ENCODE assay signal across 20 cellular contexts in the genomic region with DNA sequence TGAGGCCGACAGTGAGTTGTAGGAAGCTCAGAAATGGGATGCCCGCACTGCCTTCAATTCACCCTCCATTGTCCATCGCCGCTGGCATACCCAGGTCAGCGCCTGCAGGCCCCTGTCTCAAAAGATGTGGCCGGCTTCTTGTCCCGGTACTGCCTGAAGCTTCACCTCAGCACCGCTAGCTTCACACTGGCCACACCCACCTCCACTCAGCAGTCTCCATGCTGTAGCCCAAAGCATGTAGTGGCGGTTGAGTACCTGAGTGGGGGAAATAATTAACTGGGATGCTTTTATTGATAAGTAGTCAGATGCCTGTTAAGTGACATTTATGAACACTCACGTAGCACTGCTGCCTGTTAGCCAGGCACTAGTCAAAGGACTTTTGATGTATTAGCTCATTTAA.
"Had no signal": no experiment of that assay in that cellular context is flagged by ENCODE, and none has a peak within 500 bp of the region (broad histone marks: within the 10 kb centered on the region; RNA-seq: fewer than 3 reads in every experiment).

No MANE protein-coding gene starts in this region.

- H3K27me3 ChIP-seq: foreskin keratinocyte, hepatocyte, neutrophil, ovary, tibial artery, upper lobe of left lung, vagina had no signal

- H3K36me3 ChIP-seq: neutrophil, ovary, tibial artery, upper lobe of left lung, vagina had no signal

- DNase-seq: effector CD4-positive, alpha-beta T cell; endodermal cell; erythroblast; foreskin keratinocyte; left colon; mucosa of descending colon; naive thymus-derived CD8-positive, alpha-beta T cell; ovary; right cardiac atrium; stimulated activated CD4-positive, alpha-beta T cell treated with anti-CD3 and anti-CD28 coated beads, Interleukin-4, amount 100 ng/mL, for 1 hour; stimulated activated CD8-positive, alpha-beta memory T cell treated with anti-CD3 and anti-CD28 coated beads, Interleukin-4, amount 100 ng/mL, for 48 hours; upper lobe of left lung had no signal

- H3K27ac ChIP-seq: coronary artery, foreskin keratinocyte, hepatocyte, neutrophil, ovary, tibial artery, upper lobe of left lung, vagina had no signal

- H3K9me3 ChIP-seq: mucosa of descending colon, neutrophil, ovary, tibial artery, upper lobe of left lung, vagina had no signal

- H2AFZ ChIP-seq: hepatocyte had no signal

- H3K4me3 ChIP-seq: coronary artery, hepatocyte, mucosa of descending colon, ovary, tibial artery, upper lobe of left lung, vagina had no signal

- H3K4me1 Mint-ChIP-seq: endodermal cell had no signal

- H3K4me2 ChIP-seq: hepatocyte had no signal

- H3K4me1 ChIP-seq: foreskin keratinocyte, tibial artery, upper lobe of left lung, vagina had no signal

- H3K27me3 Mint-ChIP-seq: naive thymus-derived CD8-positive, alpha-beta T cell; progenitor cell of endocrine pancreas; stimulated activated memory B cell treated with anti-CD40 and anti-IgM and Interleukin-4, amounts not matched to agents 10 μg/mL and 1 μg/mL and 100 μg/mL, for 72 hours; stimulated activated naive CD8-positive, alpha-beta T cell treated with anti-CD3 and anti-CD28 coated beads, Interleukin-15, Interleukin-2, amounts not matched to agents 100 ng/mL and 50 ng/mL, for 24 hours had no signal

- H3K4me3 Mint-ChIP-seq: endodermal cell; stimulated activated memory B cell treated with anti-CD40 and anti-IgM and Interleukin-4, amounts not matched to agents 10 μg/mL and 1 μg/mL and 100 μg/mL, for 72 hours; stimulated activated naive CD8-positive, alpha-beta T cell treated with anti-CD3 and anti-CD28 coated beads, Interleukin-15, Interleukin-2, amounts not matched to agents 100 ng/mL and 50 ng/mL, for 24 hours had no signal

- H3K9me3 Mint-ChIP-seq: endodermal cell; stimulated activated memory B cell treated with anti-CD40 and anti-IgM and Interleukin-4, amounts not matched to agents 10 μg/mL and 1 μg/mL and 100 μg/mL, for 72 hours; stimulated activated naive CD8-positive, alpha-beta T cell treated with anti-CD3 and anti-CD28 coated beads, Interleukin-15, Interleukin-2, amounts not matched to agents 100 ng/mL and 50 ng/mL, for 24 hours had no signal

- H3K27ac Mint-ChIP-seq: endodermal cell; stimulated activated memory B cell treated with anti-CD40 and anti-IgM and Interleukin-4, amounts not matched to agents 10 μg/mL and 1 μg/mL and 100 μg/mL, for 72 hours; stimulated activated naive CD8-positive, alpha-beta T cell treated with anti-CD3 and anti-CD28 coated beads, Interleukin-15, Interleukin-2, amounts not matched to agents 100 ng/mL and 50 ng/mL, for 24 hours had no signal

- ATAC-seq: foreskin keratinocyte; left colon; mucosa of descending colon; naive thymus-derived CD8-positive, alpha-beta T cell; stimulated activated memory B cell treated with anti-CD40 and anti-IgM and Interleukin-4, amounts not matched to agents 10 μg/mL and 1 μg/mL and 100 μg/mL, for 72 hours had no signal
